ENCODE assay signal across 10 cellular contexts in genomic region chr15:49901867-49902775, GRCh38.
DNase-seq lines count a peak whose midpoint lies in the region; ATAC-seq and TF ChIP-seq lines count a peak whose summit lies in the region.
"Had no signal": no experiment of that assay in that cellular context is flagged by ENCODE, and none has a peak within 500 bp of the region (broad histone marks: within the 10 kb centered on the region; RNA-seq: fewer than 3 reads in every experiment).

No MANE protein-coding gene starts in this region.

- no peaks in the 10 kb centered on the region for H3K36me3 ChIP-seq in ACC112 (ENCODE audit: insufficient read depth, low read length)
- H3K36me3 ChIP-seq: WERI-Rb-1 had no signal

- H3K9me3 Mint-ChIP-seq in activated T-cell treated with anti-CD3 and anti-CD28 coated beads, Interleukin-2, amount 50 U/mL, for 24 hours: no peaks in the 10 kb centered on the region

- no peak overlapping the region for H3K4me3 Mint-ChIP-seq in activated T-cell treated with anti-CD3 and anti-CD28 coated beads, Interleukin-2, amount 50 U/mL, for 24 hours

- H3K4me1 Mint-ChIP-seq in activated T-cell treated with anti-CD3 and anti-CD28 coated beads, Interleukin-2, amount 50 U/mL, for 24 hours (ENCODE audit: low read depth): no peaks in the 10 kb centered on the region

- DNase-seq in NAMALWA (ENCODE audit: low spot score) (peak; percentile 37), epithelial cell of esophagus (ENCODE audit: low read depth) (peak; percentile 41), omental fat pad (ENCODE audit: low spot score) (no peak)
- no peak for DNase-seq in stimulated activated CD4-positive, alpha-beta T cell treated with anti-CD3 and anti-CD28 coated beads, Interleukin-4, amount 100 ng/mL, for 1 hour
- no peak for DNase-seq in activated T-cell treated with anti-CD3 and anti-CD28 coated beads, Interleukin-2, amount 50 U/mL, for 24 hours
- DNase-seq: NCI-H187 treated with DMSO at 0.1 percent for 48 hours, WERI-Rb-1 had no signal

- H3K4me3 ChIP-seq in ACC112 (ENCODE audit: low read depth, low read length): peak overlapping the region; percentile 66
- no peak overlapping the region for H3K4me3 ChIP-seq in epithelial cell of esophagus (ENCODE audit: low read length)

- no peaks in the 10 kb centered on the region for H3K36me3 Mint-ChIP-seq in activated T-cell treated with anti-CD3 and anti-CD28 coated beads, Interleukin-2, amount 50 U/mL, for 24 hours (ENCODE audit: low read depth)

- no peak overlapping the region for H3K27ac Mint-ChIP-seq in activated T-cell treated with anti-CD3 and anti-CD28 coated beads, Interleukin-2, amount 50 U/mL, for 24 hours

- H3K27me3 Mint-ChIP-seq in activated T-cell treated with anti-CD3 and anti-CD28 coated beads, Interleukin-2, amount 50 U/mL, for 24 hours: peaks cover 6% of the 10 kb centered on the region

- peak overlapping the region; percentile 98 for H2AFZ ChIP-seq in ACC112 (ENCODE audit: low read length, unreplicated experiment)

- H3K4me1 ChIP-seq in ACC112 (ENCODE audit: control insufficient read depth, insufficient read depth, low read length, unreplicated experiment): peaks cover 25% of the 10 kb centered on the region

- ATAC-seq in omental fat pad (ENCODE audit: low FRiP score) (peak; percentile 19), HG02571 (IDR thresholded peaks at IDR 0.05; ENCODE audit: unreplicated experiment) (no peak), HG03457 (IDR thresholded peaks at IDR 0.05; ENCODE audit: unreplicated experiment) (no peak)

- TF ChIP-seq CTCF in epithelial cell of esophagus (IDR thresholded peaks at IDR 0.05; ENCODE audit: insufficient read depth, low read depth, low read length, missing control alignments) (peak; percentile 44), omental fat pad (IDR thresholded peaks at IDR 0.05) (no peak)

- peak overlapping the region; percentile 93 for H3K27ac ChIP-seq in ACC112 (ENCODE audit: low read depth, low read length)
- H3K27ac ChIP-seq: WERI-Rb-1 had no signal

- H3K79me2 ChIP-seq in ACC112 (ENCODE audit: control insufficient read depth, insufficient read depth, low read length, unreplicated experiment): no peaks in the 10 kb centered on the region

- H3K27me3 ChIP-seq in ACC112 (ENCODE audit: insufficient read depth, low read length): no peaks in the 10 kb centered on the region

Comparison
In these comparisons a context has a peak if more than half of its experiments do, and no peak if none do; other contexts are left out.
1. DNase-seq: peak in NAMALWA (single experiment) and epithelial cell of esophagus (single experiment); none in omental fat pad (single experiment), stimulated activated CD4-positive, alpha-beta T cell treated with anti-CD3 and anti-CD28 coated beads, Interleukin-4, amount 100 ng/mL, for 1 hour (single experiment) and activated T-cell treated with anti-CD3 and anti-CD28 coated beads, Interleukin-2, amount 50 U/mL, for 24 hours (single experiment).